In genomic region chr14:84579292-84579691, GRCh38 we compare ENCODE assay signal across 16 cellular contexts.
DNase-seq lines count a peak whose midpoint lies in the region; TF ChIP-seq lines count a peak whose summit lies in the region.
"Had no signal": no experiment of that assay in that cellular context is flagged by ENCODE, and none has a peak within 500 bp of the region (broad histone marks: within the 10 kb centered on the region; RNA-seq: fewer than 3 reads in every experiment).

No MANE protein-coding gene starts in this region.

- H2AK5ac ChIP-seq in neuronal stem cell (ENCODE audit: low read depth, low read length): no peak overlapping the region

- H2BK120ac ChIP-seq in neuronal stem cell (ENCODE audit: low read depth, low read length): no peak overlapping the region

- no peak overlapping the region for H3K27ac Mint-ChIP-seq in glutamatergic neuron (ENCODE audit: unreplicated experiment)
- H3K27ac Mint-ChIP-seq: CD8-positive, alpha-beta memory T cell had no signal

- H3K4me2 ChIP-seq in neuronal stem cell (ENCODE audit: insufficient read depth, low read length, poor library complexity, severe bottlenecking): no peak overlapping the region
- H3K4me2 ChIP-seq: BLaER1 had no signal

- H3K27me3 ChIP-seq in neuronal stem cell (ENCODE audit: control insufficient read depth in 3 of 3, insufficient read depth in 3 of 3, low read depth in 1 of 3, low read length in 3 of 3) (no peaks in the 10 kb centered on the region), dorsolateral prefrontal cortex (no peaks in the 10 kb centered on the region)
- H3K27me3 ChIP-seq: BLaER1 had no signal

- no peak overlapping the region for H2BK15ac ChIP-seq in neuronal stem cell (ENCODE audit: low read length)

- no peak overlapping the region for H3K9ac ChIP-seq in neuronal stem cell (ENCODE audit: low read depth, low read length, poor library complexity)
- H3K9ac ChIP-seq: BLaER1 had no signal

- no peaks in the 10 kb centered on the region for H3K27me3 Mint-ChIP-seq in glutamatergic neuron (ENCODE audit: unreplicated experiment)

- H3K79me1 ChIP-seq in neuronal stem cell (ENCODE audit: low read depth, low read length): no peaks in the 10 kb centered on the region

- H3K23ac ChIP-seq in neuronal stem cell (ENCODE audit: low read depth, low read length, poor library complexity): no peak overlapping the region

- H3K18ac ChIP-seq in neuronal stem cell (ENCODE audit: low read length): peak overlapping the region; percentile 33

- no CpG with 5 or more reads among the region's 3 CpGs for WGBS in neuronal stem cell (ENCODE audit: extremely low coverage in 2 of 2, insufficient read length in 2 of 2, insufficient replicate concordance in 1 of 2), 2 donors

- H2BK5ac ChIP-seq in neuronal stem cell (ENCODE audit: low read length): no peak overlapping the region

- H3K9me3 Mint-ChIP-seq in glutamatergic neuron (ENCODE audit: unreplicated experiment): no peaks in the 10 kb centered on the region

- DNase-seq in DMS53 (lab: John Stamatoyannopoulos, UW): peak; percentile 37
- no peak for DNase-seq in DMS53 treated with DMSO at 0.1 percent for 48 hours (lab: John Stamatoyannopoulos, UW; ENCODE audit: unreplicated experiment)
- peak; percentile 9 for DNase-seq in choroid plexus epithelial cell (ENCODE audit: low read depth)
- DNase-seq in neuronal stem cell (ENCODE audit: low spot score): no peak
- DNase-seq in dorsolateral prefrontal cortex: no peak
- DNase-seq in glutamatergic neuron: no peak
- DNase-seq in germinal center (ENCODE audit: low spot score): no peak
- DNase-seq: AML-193; CD8-positive, alpha-beta memory T cell; DMS79; GOT3 had no signal

- no peaks in the 10 kb centered on the region for H3K4me1 Mint-ChIP-seq in glutamatergic neuron (ENCODE audit: low read depth, unreplicated experiment)
- H3K4me1 Mint-ChIP-seq: CD8-positive, alpha-beta memory T cell had no signal

- no peak overlapping the region for H3K4me3 Mint-ChIP-seq in glutamatergic neuron (ENCODE audit: unreplicated experiment)

- H4K91ac ChIP-seq in neuronal stem cell (ENCODE audit: low read depth, low read length, poor library complexity): no peak overlapping the region

- TF ChIP-seq CTCF in choroid plexus epithelial cell (conservative IDR thresholded peaks at IDR 0.05; ENCODE audit: low read depth, low read length): no peak
- no peak for TF ChIP-seq CTCF in dorsolateral prefrontal cortex (IDR thresholded peaks at IDR 0.05 in 54 of 56, conservative IDR thresholded peaks at IDR 0.05 in 2 of 56; ENCODE audit: low read depth in 1 of 56, partially characterized antibody in 56 of 56)
- TF ChIP-seq CTCF in glutamatergic neuron (IDR thresholded peaks at IDR 0.05; ENCODE audit: partially characterized antibody, unreplicated experiment): no peak

- intact Hi-C loops in dorsolateral prefrontal cortex (cut with DNase I): no loop called here

- H3K36me3 Mint-ChIP-seq in glutamatergic neuron (ENCODE audit: unreplicated experiment): no peaks in the 10 kb centered on the region
- H3K36me3 Mint-ChIP-seq: CD8-positive, alpha-beta memory T cell had no signal

- peak overlapping the region; percentile 65 for H2AFZ ChIP-seq in neuronal stem cell (ENCODE audit: low read length)

- H4K8ac ChIP-seq in neuronal stem cell (ENCODE audit: low read depth, low read length): peak overlapping the region; percentile 73

- H3K4ac ChIP-seq in neuronal stem cell (ENCODE audit: low read length): no peak overlapping the region

- H3K36me3 ChIP-seq in neuronal stem cell (replicated peaks in 1 of 2; ENCODE audit: control insufficient read depth in 2 of 2, insufficient read depth in 2 of 2, low read length in 2 of 2): no peaks in the 10 kb centered on the region
- H3K36me3 ChIP-seq: BLaER1, HAP-1 had no signal

- no peak overlapping the region for H3K27ac ChIP-seq in neuronal stem cell (replicated peaks; ENCODE audit: low read length)
- H3K27ac ChIP-seq in dorsolateral prefrontal cortex: no peak overlapping the region
- H3K27ac ChIP-seq: 22Rv1, BLaER1 had no signal

- no peak overlapping the region for H2BK12ac ChIP-seq in neuronal stem cell (ENCODE audit: low read length)

- no peaks in the 10 kb centered on the region for H3K9me3 ChIP-seq in neuronal stem cell (replicated peaks in 1 of 2; ENCODE audit: control insufficient read depth in 2 of 2, insufficient read depth in 1 of 2, low read depth in 1 of 2, low read length in 2 of 2)
- H3K9me3 ChIP-seq: BLaER1, HAP-1 had no signal

- no peak overlapping the region for H3K14ac ChIP-seq in neuronal stem cell (ENCODE audit: low read length)

- H3K4me1 ChIP-seq in neuronal stem cell (ENCODE audit: control insufficient read depth in 2 of 2, insufficient read depth in 1 of 2, low read depth in 1 of 2, low read length in 2 of 2): no peaks in the 10 kb centered on the region
- H3K4me1 ChIP-seq: BLaER1 had no signal

- H3K4me3 ChIP-seq in choroid plexus epithelial cell (ENCODE audit: low read depth, low read length) (no peak overlapping the region), neuronal stem cell (ENCODE audit: low read length in 2 of 2) (no peak overlapping the region), dorsolateral prefrontal cortex (no peak overlapping the region)
- H3K4me3 ChIP-seq: BLaER1, GM12878, HAP-1, K562 had no signal

Comparison
In these comparisons a context has a peak if more than half of its experiments do, and no peak if none do; other contexts are left out.
1. DNase-seq: peak in DMS53 (single experiment) and choroid plexus epithelial cell (single experiment); none in DMS53 treated with DMSO at 0.1 percent for 48 hours (single experiment), neuronal stem cell (single experiment), dorsolateral prefrontal cortex (0 of 10), glutamatergic neuron (single experiment) and germinal center (single experiment).